2 cellular contexts compared by ENCODE assay signal in the genomic region with DNA sequence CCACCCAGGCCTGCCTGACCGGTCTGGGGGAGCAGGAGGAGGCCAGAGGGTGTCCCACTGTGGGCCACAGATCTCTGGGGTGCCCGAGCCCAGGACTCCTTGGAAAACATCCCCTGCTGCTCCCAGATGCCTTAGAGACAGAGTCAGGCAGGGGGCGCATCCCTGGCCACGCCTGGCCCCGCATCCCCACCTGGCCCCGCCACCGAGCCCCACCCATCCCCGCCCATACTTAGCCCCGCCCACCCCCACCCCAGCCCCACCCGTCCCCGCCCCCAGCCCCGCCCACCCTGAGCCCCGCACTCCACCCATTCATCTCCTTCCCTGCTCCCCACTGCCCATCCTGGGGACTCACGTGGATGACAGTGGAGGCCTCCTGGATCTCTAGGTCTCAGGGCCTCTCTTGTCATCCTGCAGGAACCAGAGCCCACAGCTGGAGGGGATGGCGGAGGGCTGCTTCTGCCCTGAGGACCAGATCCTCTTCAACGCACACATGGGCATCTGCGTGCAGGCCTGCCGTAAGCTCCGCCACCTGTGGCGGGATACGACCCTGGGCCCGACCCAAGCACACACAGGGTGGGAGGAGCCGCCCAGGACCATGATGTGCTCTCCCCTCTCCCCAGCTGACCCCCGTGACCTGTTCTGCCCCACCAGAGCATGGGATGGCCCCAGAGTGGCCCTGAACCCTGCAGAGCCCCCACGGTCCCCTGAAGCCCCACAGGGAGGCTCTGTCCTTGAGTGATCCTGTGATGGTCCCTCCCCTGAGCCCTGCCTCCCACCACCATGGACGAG.
A peak's percentile ranks its signal among the peaks of the same experiment; 100 is the strongest.
TF ChIP-seq lines count a peak whose summit lies in the region.

No MANE protein-coding gene starts in this region.

TF ChIP-seq in HEK293, 187 proteins besides CTCF, POLR2A, EP300 and RAD21:
- TF ChIP-seq HOXD13 (CRISPR knock-in tag; IDR thresholded peaks at IDR 0.05; ENCODE audit: borderline replicate concordance), result no peak
- no peak for TF ChIP-seq ZNF146 (tag by site-specific recombination; IDR thresholded peaks at IDR 0.05)
- no peak for TF ChIP-seq ZNF16 (tag by site-specific recombination; IDR thresholded peaks at IDR 0.05; ENCODE audit: low read depth)
- TF ChIP-seq ZNF621 (tag by site-specific recombination; IDR thresholded peaks at IDR 0.05), result no peak
- no peak for TF ChIP-seq ZNF350 (tag by site-specific recombination; IDR thresholded peaks at IDR 0.05)
- TF ChIP-seq ZNF707 (tag by site-specific recombination; IDR thresholded peaks at IDR 0.05), result no peak
- no peak for TF ChIP-seq ZNF610 (tag by site-specific recombination; IDR thresholded peaks at IDR 0.05; ENCODE audit: borderline replicate concordance)
- TF ChIP-seq KLF8 (tag by site-specific recombination; IDR thresholded peaks at IDR 0.05), result peak; percentile 34; the same call in 1 of the 2 replicates
- no peak for TF ChIP-seq ZNF677 (tag by site-specific recombination; IDR thresholded peaks at IDR 0.05)

TF ChIP-seq in H1, 55 proteins besides CTCF, POLR2A, EP300 and RAD21:
- TF ChIP-seq ATF2 (IDR thresholded peaks at IDR 0.05; ENCODE audit: low read length) (no peak), RNF2 (IDR thresholded peaks at IDR 0.05; ENCODE audit: borderline replicate concordance, low read depth, low read length, missing control alignments, poor library complexity, severe bottlenecking) (no peak), POLR2AphosphoS5 (IDR thresholded peaks at IDR 0.05; ENCODE audit: low read depth, low read length) (no peak), RBBP5 (IDR thresholded peaks at IDR 0.05; ENCODE audit: borderline replicate concordance, low read depth, low read length) (no peak), EGR1 (IDR thresholded peaks at IDR 0.05; ENCODE audit: borderline replicate concordance, low read depth, low read length) (no peak)
